In the genomic region with DNA sequence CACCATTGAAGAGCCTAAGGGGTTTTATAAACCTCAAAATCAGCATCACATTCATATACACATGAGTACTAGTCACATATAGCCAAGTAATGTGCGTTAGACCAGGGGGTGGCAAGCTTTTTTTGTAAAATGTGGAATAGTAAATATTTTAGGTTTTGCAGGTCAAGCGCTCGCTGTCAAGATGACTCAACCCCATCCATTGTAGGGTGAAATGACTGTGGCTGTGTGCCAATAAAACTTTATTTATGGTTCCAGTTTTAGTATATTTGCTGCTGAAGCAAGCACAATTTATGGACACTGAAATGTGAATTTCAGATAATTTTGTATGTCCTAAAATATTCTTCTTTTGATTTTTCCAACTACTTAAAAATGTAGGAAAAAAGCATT, we compare ENCODE assay signal across 13 cellular contexts. TPM values are rescaled to one million over a fixed set of nuclear protein-coding genes. Genes with fewer than 3 reads are reported as not detected.
DNase-seq lines count a peak whose midpoint lies in the region; ATAC-seq and TF ChIP-seq lines count a peak whose summit lies in the region.
"Had no signal": no experiment of that assay in that cellular context is flagged by ENCODE, and none has a peak within 500 bp of the region (broad histone marks: within the 10 kb centered on the region; RNA-seq: fewer than 3 reads in every experiment).

No MANE protein-coding gene starts in this region.

- H3K36me3 ChIP-seq in Caco-2 (ENCODE audit: control insufficient read depth, insufficient read depth, low read length) (no peaks in the 10 kb centered on the region), body of pancreas (replicated peaks in 1 of 2; ENCODE audit: insufficient read depth in 1 of 2, low read depth in 2 of 2) (no peaks in the 10 kb centered on the region), mucosa of descending colon (ENCODE audit: low read depth) (no peaks in the 10 kb centered on the region)

- ATAC-seq in body of pancreas (no peak), mucosa of descending colon (no peak)
- ATAC-seq: activated T-cell treated with anti-CD3 and anti-CD28 coated beads, Interleukin-2, amount 50 U/mL, for 4 hours had no signal

- 82 to 92% methylated on average over 3 of the region's 3 CpGs for WGBS in body of pancreas, 2 donors

- TF ChIP-seq POLR2A in NB4 (IDR thresholded peaks at IDR 0.05; ENCODE audit: extremely low read depth, insufficient read length) (no peak), body of pancreas (IDR thresholded peaks at IDR 0.05) (no peak)

- intact Hi-C loops in Caco-2 (cut with micrococcal nuclease; ENCODE audit: unreplicated experiment) (no loop called here), body of pancreas (cut with DNase I) (no loop called here), mucosa of descending colon (cut with DNase I, micrococcal nuclease) (no loop called here), dorsolateral prefrontal cortex (cut with DNase I) (no loop called here)

- CTCF ChIA-PET in Caco-2 (lab: Charles Lee), result no interaction called here

- H3K27ac Mint-ChIP-seq in Caco-2 (ENCODE audit: unreplicated experiment), result peak overlapping the region; percentile 93
- peak overlapping the region; percentile 99 for H3K27ac Mint-ChIP-seq in progenitor cell of endocrine pancreas

- H3K4me1 ChIP-seq in Caco-2, result peaks cover 41% of the 10 kb centered on the region
- peaks cover 13% of the 10 kb centered on the region for H3K4me1 ChIP-seq in body of pancreas
- peaks cover 39% of the 10 kb centered on the region for H3K4me1 ChIP-seq in mucosa of descending colon (ENCODE audit: low read depth)

- POLR2A ChIA-PET in Caco-2 (lab: Charles Lee), result interaction anchor here (0.6 kb wide), 1 partner anchor 314 kb away, joined by 6 read pairs; no protein-coding TSS in a partner anchor

- H3K4me3 ChIP-seq in Caco-2 (ENCODE audit: low read depth, low read length) (no peak overlapping the region), NB4 (ENCODE audit: low read depth, low read length) (no peak overlapping the region), choroid plexus epithelial cell (ENCODE audit: low read depth, low read length) (no peak overlapping the region), body of pancreas (no peak overlapping the region), mucosa of descending colon (no peak overlapping the region), dorsolateral prefrontal cortex (no peak overlapping the region)

- H3K4me3 Mint-ChIP-seq in Caco-2 (ENCODE audit: unreplicated experiment) (no peak overlapping the region), progenitor cell of endocrine pancreas (ENCODE audit: low read depth) (no peak overlapping the region)
- H3K4me3 Mint-ChIP-seq: activated T-cell treated with anti-CD3 and anti-CD28 coated beads, Interleukin-2, amount 50 U/mL, for 4 hours had no signal

- H3K27ac ChIP-seq in body of pancreas (peak overlapping the region in 1 of 4 donors; percentile 83), dorsolateral prefrontal cortex (peak overlapping the region in 8 of 59 donors; percentile 2 to 75 (median 30))

- no peak for DNase-seq in Caco-2
- DNase-seq in NB4 (ENCODE audit: low read depth), result peak; percentile 39
- peak; percentile 44 for DNase-seq in choroid plexus epithelial cell (ENCODE audit: low read depth)
- no peak for DNase-seq in progenitor cell of endocrine pancreas (ENCODE audit: low spot score, unreplicated experiment)
- DNase-seq in body of pancreas, result no peak
- no peak for DNase-seq in GF-D8 (lab: John Stamatoyannopoulos, UW)
- no peak for DNase-seq in mucosa of descending colon
- no peak for DNase-seq in dorsolateral prefrontal cortex
- DNase-seq: activated T-cell treated with anti-CD3 and anti-CD28 coated beads, Interleukin-2, amount 50 U/mL, for 4 hours; CD4-positive, CD25-positive, alpha-beta regulatory T cell; stimulated activated CD4-positive, alpha-beta T cell treated with anti-CD3 and anti-CD28 coated beads, Interleukin-12 subunit alpha, Interleukin-12 subunit beta, amount 100 ng/mL, for 4 hours; stimulated activated naive CD4-positive, alpha-beta T cell; T-helper 17 cell had no signal

- TF ChIP-seq CTCF in Caco-2 (IDR thresholded peaks at IDR 0.05; ENCODE audit: insufficient read depth in 1 of 2, low read depth in 1 of 2, low read length in 1 of 2, severe bottlenecking in 1 of 2, unreplicated experiment in 1 of 2) (no peak), NB4 (IDR thresholded peaks at IDR 0.05; ENCODE audit: low read depth, low read length) (no peak), choroid plexus epithelial cell (conservative IDR thresholded peaks at IDR 0.05; ENCODE audit: low read depth, low read length) (no peak), progenitor cell of endocrine pancreas (IDR thresholded peaks at IDR 0.05; ENCODE audit: unreplicated experiment) (no peak), body of pancreas (IDR thresholded peaks at IDR 0.05) (no peak), mucosa of descending colon (IDR thresholded peaks at IDR 0.05) (no peak), dorsolateral prefrontal cortex (IDR thresholded peaks at IDR 0.05 in 54 of 56, conservative IDR thresholded peaks at IDR 0.05 in 2 of 56; ENCODE audit: low read depth in 1 of 56, partially characterized antibody in 56 of 56) (no peak)

- H3K27me3 Mint-ChIP-seq in Caco-2 (ENCODE audit: insufficient read depth, unreplicated experiment) (no peaks in the 10 kb centered on the region), progenitor cell of endocrine pancreas (no peaks in the 10 kb centered on the region)
- H3K27me3 Mint-ChIP-seq: T-helper 17 cell had no signal

- H3K36me3 Mint-ChIP-seq in Caco-2 (ENCODE audit: insufficient read depth, unreplicated experiment) (peaks cover 20% of the 10 kb centered on the region), progenitor cell of endocrine pancreas (ENCODE audit: insufficient read depth) (no peaks in the 10 kb centered on the region)
- H3K36me3 Mint-ChIP-seq: CD4-positive, CD25-positive, alpha-beta regulatory T cell had no signal

- H3K4me1 Mint-ChIP-seq in Caco-2 (ENCODE audit: low read depth, unreplicated experiment) (peaks cover 33% of the 10 kb centered on the region), progenitor cell of endocrine pancreas (ENCODE audit: low read depth) (peaks cover 46% of the 10 kb centered on the region)

- H3K9me3 ChIP-seq in Caco-2, result no peaks in the 10 kb centered on the region
- H3K9me3 ChIP-seq in body of pancreas, result no peaks in the 10 kb centered on the region
- H3K9me3 ChIP-seq in mucosa of descending colon, result no peaks in the 10 kb centered on the region

- H3K9me3 Mint-ChIP-seq in Caco-2 (ENCODE audit: unreplicated experiment), result no peaks in the 10 kb centered on the region
- H3K9me3 Mint-ChIP-seq in progenitor cell of endocrine pancreas (ENCODE audit: low read depth), result no peaks in the 10 kb centered on the region
- H3K9me3 Mint-ChIP-seq: activated T-cell treated with anti-CD3 and anti-CD28 coated beads, Interleukin-2, amount 50 U/mL, for 4 hours; CD4-positive, CD25-positive, alpha-beta regulatory T cell had no signal

- BruUV-seq in Caco-2 (replicated peaks; lab: Mats Ljungman, UMichigan), result no TSS peak

- H3K27me3 ChIP-seq in Caco-2 (replicated peaks; ENCODE audit: control insufficient read depth, insufficient read depth, low read length) (no peaks in the 10 kb centered on the region), body of pancreas (no peaks in the 10 kb centered on the region), dorsolateral prefrontal cortex (peaks cover 0 to 10% (median 0%) of the 10 kb centered on the region in 45 donors)

RNA-seq across cellular contexts. Expression of gene RFX2, which starts 21.6 kb away (rescaled TPM):
- 9.3 and 10.2 TPM in 2 replicates for total RNA-seq in Caco-2 (2022)
- 24.2 and 24.8 TPM in 2 replicates for total RNA-seq in progenitor cell of endocrine pancreas
- 10 to 100 TPM; 14.0 to 14.8 TPM for total RNA-seq in body of pancreas
- total RNA-seq in mucosa of descending colon, result 10 to 100 TPM in 1 of 3 donors, 1 to 10 TPM in 2; 5.6 to 14.6 (median 7.2) TPM
- total RNA-seq in dorsolateral prefrontal cortex, result 10 to 100 TPM in 103 of 120 experiments, 1 to 10 TPM in 17; 5.3 to 44.1 (median 14.3) TPM

RNA-seq across cellular contexts. Expression of gene ACSBG2, which starts 46.8 kb away (rescaled TPM):
- total RNA-seq in Caco-2 (2022), result not detected in 2 replicates
- total RNA-seq in progenitor cell of endocrine pancreas, result not detected in 2 replicates
- not detected for total RNA-seq in body of pancreas
- not detected for total RNA-seq in mucosa of descending colon
- 1 to 10 TPM in 6 of 120 experiments, under 1 TPM in 27, not detected in 87; 0.21 to 1.9 (median 0.70) TPM for total RNA-seq in dorsolateral prefrontal cortex
- total RNA-seq: activated T-cell treated with anti-CD3 and anti-CD28 coated beads, Interleukin-2, amount 50 U/mL, for 4 hours; CD4-positive, CD25-positive, alpha-beta regulatory T cell; T-helper 17 cell had no signal

Comparison
In these comparisons a context has a peak if more than half of its experiments do, and no peak if none do; other contexts are left out.
1. DNase-seq: peak in NB4 (single experiment) and choroid plexus epithelial cell (single experiment); none in Caco-2 (0 of 2), progenitor cell of endocrine pancreas (single experiment), body of pancreas (0 of 4), GF-D8 (single experiment), mucosa of descending colon (0 of 3) and dorsolateral prefrontal cortex (0 of 10).